Comparison of ENCODE assay signal across 8 cellular contexts in the genomic region with DNA sequence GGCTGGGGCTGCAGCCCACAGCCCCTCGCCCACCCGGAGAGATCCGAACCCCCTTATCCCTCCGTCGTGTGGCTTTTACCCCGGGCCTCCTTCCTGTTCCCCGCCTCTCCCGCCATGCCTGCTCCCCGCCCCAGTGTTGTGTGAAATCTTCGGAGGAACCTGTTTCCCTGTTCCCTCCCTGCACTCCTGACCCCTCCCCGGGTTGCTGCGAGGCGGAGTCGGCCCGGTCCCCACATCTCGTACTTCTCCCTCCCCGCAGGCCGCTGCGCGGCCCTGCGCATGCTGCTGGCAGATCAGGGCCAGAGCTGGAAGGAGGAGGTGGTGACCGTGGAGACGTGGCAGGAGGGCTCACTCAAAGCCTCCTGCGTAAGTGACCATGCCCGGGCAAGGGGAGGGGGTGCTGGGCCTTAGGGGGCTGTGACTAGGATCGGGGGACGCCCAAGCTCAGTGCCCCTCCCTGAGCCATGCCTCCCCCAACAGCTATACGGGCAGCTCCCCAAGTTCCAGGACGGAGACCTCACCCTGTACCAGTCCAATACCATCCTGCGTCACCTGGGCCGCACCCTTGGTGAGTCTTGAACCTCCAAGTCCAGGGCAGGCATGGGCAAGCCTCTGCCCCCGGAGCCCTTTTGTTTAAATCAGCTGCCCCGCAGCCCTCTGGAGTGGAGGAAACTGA. TPM values are rescaled to one million over a fixed set of nuclear protein-coding genes. Genes with fewer than 3 reads are reported as not detected.
DNase-seq lines count a peak whose midpoint lies in the region; ATAC-seq and TF ChIP-seq lines count a peak whose summit lies in the region.

No MANE protein-coding gene starts in this region.

- peaks cover 30 to 85% (median 30%) of the 10 kb centered on the region in 3 donors for H3K4me1 ChIP-seq in esophagus squamous epithelium
- H3K4me1 ChIP-seq in mucosa of stomach (ENCODE audit: control insufficient read depth, insufficient read depth, low read length), result peaks cover 50% of the 10 kb centered on the region
- peaks cover 7% of the 10 kb centered on the region for H3K4me1 ChIP-seq in thymus (ENCODE audit: control insufficient read depth, insufficient read depth, low read length)

- H3K9me3 Mint-ChIP-seq in activated CD8-positive, alpha-beta T cell treated with anti-CD3 and anti-CD28 coated beads, Interleukin-2, amount 10 ng/mL, durations not matched to agents 7 days and 5 days (ENCODE audit: insufficient read depth), result no peaks in the 10 kb centered on the region

- 17 to 18% methylated on average over 13 to 19 of the region's 33 CpGs for WGBS in esophagus squamous epithelium, 2 donors
- WGBS in thymus, result 21% methylated on average over 33 of the region's 33 CpGs

- ATAC-seq in activated CD8-positive, alpha-beta T cell treated with anti-CD3 and anti-CD28 coated beads, Interleukin-2, amount 10 ng/mL, durations not matched to agents 7 days and 5 days, result peak; percentile 36
- no peak for ATAC-seq in GM21526 (IDR thresholded peaks at IDR 0.05; ENCODE audit: low FRiP score, unreplicated experiment)

- H3K27ac Mint-ChIP-seq in activated CD8-positive, alpha-beta T cell treated with anti-CD3 and anti-CD28 coated beads, Interleukin-2, amount 10 ng/mL, durations not matched to agents 7 days and 5 days, result peak overlapping the region; percentile 79

- TF ChIP-seq POLR2A in esophagus squamous epithelium (IDR thresholded peaks at IDR 0.05), result peak in 2 of 4 donors; percentile 31 to 57

- H3K36me3 Mint-ChIP-seq in activated CD8-positive, alpha-beta T cell treated with anti-CD3 and anti-CD28 coated beads, Interleukin-2, amount 10 ng/mL, durations not matched to agents 7 days and 5 days (ENCODE audit: low read depth), result peaks cover 37% of the 10 kb centered on the region

- H3K27ac ChIP-seq in esophagus squamous epithelium (peak overlapping the region; percentile 97 to 100 (median 99)), thymus (ENCODE audit: low read depth) (peak overlapping the region; percentile 95)

- peak overlapping the region; percentile 98 for H3K9ac ChIP-seq in mucosa of stomach (ENCODE audit: low read length)

- intact Hi-C loops in esophagus squamous epithelium (cut with DNase I), result no loop called here

- peak overlapping the region; percentile 78 for H3K4me3 Mint-ChIP-seq in activated CD8-positive, alpha-beta T cell treated with anti-CD3 and anti-CD28 coated beads, Interleukin-2, amount 10 ng/mL, durations not matched to agents 7 days and 5 days

- POLR2A ChIA-PET in GM10248 (lab: Yijun Ruan, JAX), result interaction anchor here (1.0 to 1.4 kb wide), 2 partner anchors 8 to 29 kb away, joined by 5 to 6 read pairs; no protein-coding TSS in a partner anchor
- POLR2A ChIA-PET in activated CD8-positive, alpha-beta T cell treated with anti-CD3 and anti-CD28 coated beads, Interleukin-2, amount 10 ng/mL, durations not matched to agents 7 days and 5 days (lab: Charles Lee), result interaction anchor here (0.5 to 3.0 kb wide), 5 partner anchors 8 to 614 kb away, joined by 3 to 13 read pairs (median 5); a partner anchor contains a TSS

- CTCF ChIA-PET in GM10248 (lab: Yijun Ruan, JAX), result interaction anchor here (0.8 to 3.9 kb wide), 14 partner anchors 10 to 238 kb away, joined by 3 to 28 read pairs (median 4); a partner anchor contains a TSS
- CTCF ChIA-PET in activated CD8-positive, alpha-beta T cell treated with anti-CD3 and anti-CD28 coated beads, Interleukin-2, amount 10 ng/mL, durations not matched to agents 7 days and 5 days (lab: Charles Lee), result interaction anchor here (0.6 to 2.2 kb wide), 10 partner anchors 10 to 755 kb away, joined by 3 to 11 read pairs (median 4); a partner anchor contains a TSS

- TF ChIP-seq CTCF in GM10248 (IDR thresholded peaks at IDR 0.05; ENCODE audit: control extremely low read depth, extremely low read depth, low read depth, missing control alignments), result no peak
- TF ChIP-seq CTCF in esophagus squamous epithelium (IDR thresholded peaks at IDR 0.05), result no peak

- peak; percentile 41 for DNase-seq in GM10248 (ENCODE audit: extremely low spot score)
- peak; percentile 62 for DNase-seq in MV-4-11 (lab: John Stamatoyannopoulos, UW)
- peak; percentile 55 for DNase-seq in activated CD8-positive, alpha-beta T cell treated with anti-CD3 and anti-CD28 coated beads, Interleukin-2, amount 10 ng/mL, durations not matched to agents 7 days and 5 days
- DNase-seq in esophagus squamous epithelium (lab: John Stamatoyannopoulos, UW), result peak; percentile 45
- no peak for DNase-seq in 8988T

- H3K27me3 ChIP-seq in esophagus squamous epithelium (peaks cover 0 to 7% (median 0%) of the 10 kb centered on the region in 4 donors), mucosa of stomach (ENCODE audit: control insufficient read depth, insufficient read depth, low read length) (no peaks in the 10 kb centered on the region), thymus (ENCODE audit: control insufficient read depth, insufficient read depth) (no peaks in the 10 kb centered on the region)

- H3K36me3 ChIP-seq in esophagus squamous epithelium (peaks cover 0 to 47% (median 15%) of the 10 kb centered on the region in 3 donors), mucosa of stomach (ENCODE audit: control insufficient read depth, insufficient read depth, low read length) (peaks cover 18% of the 10 kb centered on the region), thymus (ENCODE audit: control insufficient read depth, insufficient read depth) (peaks cover 5% of the 10 kb centered on the region)

- peak overlapping the region; percentile 69 to 93 (median 82) for H3K4me3 ChIP-seq in esophagus squamous epithelium
- H3K4me3 ChIP-seq in mucosa of stomach (ENCODE audit: low read length), result peak overlapping the region; percentile 84
- peak overlapping the region; percentile 71 for H3K4me3 ChIP-seq in thymus (ENCODE audit: low read length)

- H3K9me3 ChIP-seq in esophagus squamous epithelium (no peaks in the 10 kb centered on the region), mucosa of stomach (ENCODE audit: control insufficient read depth, low read length) (no peaks in the 10 kb centered on the region), thymus (ENCODE audit: control insufficient read depth) (no peaks in the 10 kb centered on the region)

- peaks cover 47% of the 10 kb centered on the region for H3K4me1 Mint-ChIP-seq in activated CD8-positive, alpha-beta T cell treated with anti-CD3 and anti-CD28 coated beads, Interleukin-2, amount 10 ng/mL, durations not matched to agents 7 days and 5 days (ENCODE audit: low read depth)

- peaks cover 20% of the 10 kb centered on the region for H3K27me3 Mint-ChIP-seq in activated CD8-positive, alpha-beta T cell treated with anti-CD3 and anti-CD28 coated beads, Interleukin-2, amount 10 ng/mL, durations not matched to agents 7 days and 5 days (ENCODE audit: low read depth)

RNA-seq across cellular contexts. Expression of a gene that starts 0.7 kb away (rescaled TPM):
- 100 to 1,000 TPM; 330 to 337 TPM for total RNA-seq in activated CD8-positive, alpha-beta T cell treated with anti-CD3 and anti-CD28 coated beads, Interleukin-2, amount 10 ng/mL, durations not matched to agents 7 days and 5 days
- total RNA-seq in esophagus squamous epithelium, result 1,000 to 10,000 TPM; 2,883 to 4,990 (median 3,239) TPM
- polyA plus RNA-seq in thymus, result 630 TPM

RNA-seq across cellular contexts. Expression of a gene that starts 22.4 kb away (rescaled TPM):
- 100 to 1,000 TPM; 250 to 258 TPM for total RNA-seq in activated CD8-positive, alpha-beta T cell treated with anti-CD3 and anti-CD28 coated beads, Interleukin-2, amount 10 ng/mL, durations not matched to agents 7 days and 5 days
- 100 to 1,000 TPM; 206 to 260 (median 254) TPM for total RNA-seq in esophagus squamous epithelium
- polyA plus RNA-seq in thymus, result 207 TPM

RNA-seq across cellular contexts. Expression of a gene that starts 45.4 kb away (rescaled TPM):
- 10 to 100 TPM; 18.6 to 20.1 TPM for total RNA-seq in activated CD8-positive, alpha-beta T cell treated with anti-CD3 and anti-CD28 coated beads, Interleukin-2, amount 10 ng/mL, durations not matched to agents 7 days and 5 days
- 10 to 100 TPM; 37.5 to 68.0 (median 47.0) TPM for total RNA-seq in esophagus squamous epithelium
- 4.7 TPM for polyA plus RNA-seq in thymus

RNA-seq across cellular contexts. Expression of a gene that starts 55.2 kb away (rescaled TPM):
- total RNA-seq in activated CD8-positive, alpha-beta T cell treated with anti-CD3 and anti-CD28 coated beads, Interleukin-2, amount 10 ng/mL, durations not matched to agents 7 days and 5 days, result not detected
- total RNA-seq in esophagus squamous epithelium, result not detected
- 0.09 TPM for polyA plus RNA-seq in thymus

Comparison
In these comparisons a context has a peak if more than half of its experiments do, and no peak if none do; other contexts are left out.
1. RNA of a gene that starts 0.7 kb away (total RNA-seq): 2,883 to 4,990 TPM in esophagus squamous epithelium; 330 to 337 TPM in activated CD8-positive, alpha-beta T cell treated with anti-CD3 and anti-CD28 coated beads, Interleukin-2, amount 10 ng/mL, durations not matched to agents 7 days and 5 days; every median in the first group is over 4 times any median in the second.
2. Peak in every context shown above with its lines, with median percentiles within 50 percentile points of each other: H3K4me3 ChIP-seq.